In genomic region chr2:104420953-104421352, GRCh38 we compare ENCODE assay signal across 27 cellular contexts.
"Had no signal": no experiment of that assay in that cellular context is flagged by ENCODE, and none has a peak within 500 bp of the region (broad histone marks: within the 10 kb centered on the region; RNA-seq: fewer than 3 reads in every experiment).

No MANE protein-coding gene starts in this region.

- H3K4me1 ChIP-seq: stomach, suprapubic skin, testis, thyroid gland, tibial artery, tibial nerve, transverse colon, upper lobe of left lung, upper lobe of right lung, uterus, vagina had no signal

- H3K27ac ChIP-seq: stomach, suprapubic skin, testis, thoracic aorta, thyroid gland, tibial artery, tibial nerve, transverse colon, upper lobe of left lung, upper lobe of right lung, uterus, vagina had no signal

- DNase-seq: stimulated activated CD4-positive, alpha-beta T cell treated with anti-CD3 and anti-CD28 coated beads, Interleukin-2, amount 100 ng/mL, for 48 hours; stimulated activated CD4-positive, alpha-beta T cell treated with anti-CD3 and anti-CD28 coated beads, Interleukin-4, amount 100 ng/mL, for 1 hour; stimulated activated CD4-positive, alpha-beta T cell treated with anti-CD3 and anti-CD28 coated beads, Interleukin-4, amount 100 ng/mL, for 24 hours; stimulated activated CD4-positive, alpha-beta T cell treated with anti-CD3 and anti-CD28 coated beads, Interleukin-4, amount 100 ng/mL, for 4 hours; stimulated activated CD8-positive, alpha-beta memory T cell treated with anti-CD3 and anti-CD28 coated beads, Interleukin-4, amount 100 ng/mL, for 48 hours; stimulated activated naive B cell treated with anti-CD40 and anti-IgM and Interleukin-4, amounts not matched to agents 10 μg/mL and 1 μg/mL and 100 μg/mL, for 72 hours; stimulated activated naive CD4-positive, alpha-beta T cell; stimulated activated naive CD4-positive, alpha-beta T cell treated with Interleukin-2 at 50 U/mL for 16 hours; stimulated activated naive CD8-positive, alpha-beta T cell treated with anti-CD3 and anti-CD28 coated beads, Interleukin-15, amount 100 ng/mL, for 72 hours; stimulated activated naive CD8-positive, alpha-beta T cell treated with anti-CD3 and anti-CD28 coated beads, Interleukin-15, Interleukin-2, amounts not matched to agents 100 U/mL and 50 U/mL, for 24 hours; stomach; substantia nigra; testis; thyroid gland; tibial artery; transverse colon; trophoblast cell; upper lobe of left lung; upper lobe of right lung; uterus had no signal

- ATAC-seq: stimulated activated effector memory CD8-positive, alpha-beta T cell treated with anti-CD3 and anti-CD28 coated beads, Interleukin-12 subunit alpha, Interleukin-12 subunit beta, amount 100 ng/mL, for 72 hours; stimulated activated memory B cell treated with anti-CD40 and anti-IgM and Interleukin-4, amounts not matched to agents 10 μg/mL and 1 μg/mL and 100 μg/mL, for 72 hours; stimulated activated naive B cell treated with anti-CD40 and anti-IgM and Interleukin-4, amounts not matched to agents 10 μg/mL and 1 μg/mL and 100 μg/mL, for 72 hours; stimulated activated naive CD8-positive, alpha-beta T cell treated with anti-CD3 and anti-CD28 coated beads, Interleukin-15, amount 100 ng/mL, for 72 hours; stimulated activated naive CD8-positive, alpha-beta T cell treated with anti-CD3 and anti-CD28 coated beads, Interleukin-15, Interleukin-2, amounts not matched to agents 100 U/mL and 50 U/mL, for 24 hours; upper lobe of right lung had no signal

- H3K27me3 ChIP-seq: stomach, suprapubic skin, testis, thyroid gland, tibial artery, tibial nerve, transverse colon, upper lobe of left lung, upper lobe of right lung, vagina had no signal

- H3K36me3 ChIP-seq: stomach, suprapubic skin, thoracic aorta, thyroid gland, tibial artery, tibial nerve, transverse colon, upper lobe of left lung, upper lobe of right lung, uterus, vagina had no signal

- H3K9me3 ChIP-seq: stomach, suprapubic skin, testis, thoracic aorta, thyroid gland, tibial artery, tibial nerve, transverse colon, upper lobe of left lung, upper lobe of right lung, uterus, vagina had no signal

- H3K4me3 ChIP-seq: stomach, suprapubic skin, testis, thoracic aorta, thyroid gland, tibial artery, tibial nerve, transverse colon, upper lobe of left lung, upper lobe of right lung, uterus, vagina had no signal

- FAIRE-seq: urothelium cell line had no signal
